21 cellular contexts compared by ENCODE assay signal in the genomic region with DNA sequence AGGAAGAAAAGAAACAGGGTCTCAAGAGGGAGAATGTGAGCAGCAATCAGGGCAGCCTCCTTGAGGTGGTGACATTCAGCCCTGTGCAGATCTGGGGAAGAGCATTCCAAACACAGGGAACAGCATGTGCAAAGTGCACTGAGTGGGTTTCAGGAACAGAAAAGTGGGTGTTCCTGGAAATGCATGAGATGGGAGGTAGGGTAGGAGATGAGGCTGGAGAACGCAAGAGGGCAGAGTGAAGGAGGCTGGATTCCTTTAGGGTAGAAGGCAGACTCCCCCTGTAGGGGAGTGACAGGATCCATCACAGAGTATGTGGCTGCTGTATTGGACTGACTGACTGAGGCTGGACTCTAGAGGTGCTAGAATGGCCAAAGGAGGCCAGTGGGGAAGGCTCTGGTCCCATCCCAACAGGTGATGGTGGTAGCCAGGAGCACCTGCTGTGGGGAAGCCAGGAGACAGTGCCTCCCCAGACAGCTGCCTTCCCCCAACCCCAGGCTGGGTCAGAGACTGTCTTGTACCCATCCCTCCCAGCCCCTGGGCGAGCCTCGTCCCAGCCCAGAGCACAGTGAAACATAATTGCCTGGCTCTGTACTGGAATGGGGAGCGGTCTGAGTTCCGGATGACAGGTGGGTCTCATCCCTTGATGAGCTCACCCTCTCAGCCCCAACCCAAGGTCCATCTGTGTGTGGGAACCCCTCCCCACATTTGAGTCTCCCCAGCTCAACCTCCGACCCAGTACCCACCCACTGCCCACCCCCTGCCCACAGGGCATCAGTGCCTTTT.
DNase-seq lines count a peak whose midpoint lies in the region; ATAC-seq, FAIRE-seq and TF ChIP-seq lines count a peak whose summit lies in the region.
"Had no signal": no experiment of that assay in that cellular context is flagged by ENCODE, and none has a peak within 500 bp of the region (broad histone marks: within the 10 kb centered on the region; RNA-seq: fewer than 3 reads in every experiment).

No MANE protein-coding gene starts in this region.

- H3K4ac ChIP-seq in mesendoderm (ENCODE audit: low read depth, low read length): no peak overlapping the region

- no peak overlapping the region for H3K27ac Mint-ChIP-seq in activated CD8-positive, alpha-beta memory T cell treated with anti-CD3 and anti-CD28 coated beads, Interleukin-2, amount 10 ng/mL, durations not matched to agents 7 days and 5 days
- H3K27ac Mint-ChIP-seq: T-helper 2 cell treated with Interferon-gamma antibody and Interleukin-4, amounts not matched to agents 5 μg/mL and 100 μg/mL, for 36 hours had no signal

- no peak overlapping the region for H3K18ac ChIP-seq in mesendoderm (ENCODE audit: low read length)

- H3K27me3 ChIP-seq in BE2C (peaks cover 97% of the 10 kb centered on the region), bronchial epithelial cell (ENCODE audit: control insufficient read depth, insufficient read depth, low read length) (peaks cover 5% of the 10 kb centered on the region), mesendoderm (ENCODE audit: insufficient read depth, low read length, poor library complexity) (no peaks in the 10 kb centered on the region), suprapubic skin (peaks cover 16% of the 10 kb centered on the region)
- H3K27me3 ChIP-seq: brain microvascular endothelial cell, thyroid gland had no signal

- TF ChIP-seq CTCF in BE2C (IDR thresholded peaks at IDR 0.05; ENCODE audit: low read depth, low read length): 0 out of 2 replicates have a peak, but pooled peaks have one; percentile 10
- TF ChIP-seq CTCF in bronchial epithelial cell (IDR thresholded peaks at IDR 0.05; ENCODE audit: insufficient read depth, low read length, severe bottlenecking): no peak
- no peak for TF ChIP-seq CTCF in suprapubic skin (IDR thresholded peaks at IDR 0.05)

- no peaks in the 10 kb centered on the region for H3K27me3 Mint-ChIP-seq in activated CD8-positive, alpha-beta memory T cell treated with anti-CD3 and anti-CD28 coated beads, Interleukin-2, amount 10 ng/mL, durations not matched to agents 7 days and 5 days

- H2BK120ac ChIP-seq in mesendoderm (ENCODE audit: low read depth, low read length): no peak overlapping the region

- no peaks in the 10 kb centered on the region for H3K79me2 ChIP-seq in mesendoderm (ENCODE audit: control insufficient read depth, insufficient read depth, low read length)

- H3K4me3 ChIP-seq in BE2C (ENCODE audit: low read depth, low read length): no peak overlapping the region
- no peak overlapping the region for H3K4me3 ChIP-seq in bronchial epithelial cell (ENCODE audit: low read depth, low read length)
- no peak overlapping the region for H3K4me3 ChIP-seq in mesendoderm (ENCODE audit: low read length)
- no peak overlapping the region for H3K4me3 ChIP-seq in suprapubic skin
- H3K4me3 ChIP-seq: thyroid gland had no signal

- no peak overlapping the region for H3K4me2 ChIP-seq in mesendoderm (ENCODE audit: low read length)

- H4K5ac ChIP-seq in mesendoderm (ENCODE audit: low read length): no peak overlapping the region

- H3K56ac ChIP-seq in mesendoderm (ENCODE audit: low read length): no peak overlapping the region

- H3K9me3 Mint-ChIP-seq in activated CD8-positive, alpha-beta memory T cell treated with anti-CD3 and anti-CD28 coated beads, Interleukin-2, amount 10 ng/mL, durations not matched to agents 7 days and 5 days (ENCODE audit: low read depth): no peaks in the 10 kb centered on the region
- H3K9me3 Mint-ChIP-seq: activated T-cell treated with anti-CD3 and anti-CD28 coated beads, Interleukin-2, amount 50 U/mL, for 4 hours; neural crest cell; T-helper 2 cell treated with Interferon-gamma antibody and Interleukin-4, amounts not matched to agents 5 μg/mL and 100 μg/mL, for 36 hours had no signal

- no peak overlapping the region for H3K27ac ChIP-seq in mesendoderm (ENCODE audit: low read depth, low read length)
- no peak overlapping the region for H3K27ac ChIP-seq in suprapubic skin
- H3K27ac ChIP-seq: brain microvascular endothelial cell, KMS-11, thyroid gland had no signal

- no peak overlapping the region for H2BK15ac ChIP-seq in mesendoderm (replicated peaks; ENCODE audit: low read depth)

- no peak overlapping the region for H2BK5ac ChIP-seq in mesendoderm (ENCODE audit: low read length)

- H3K79me1 ChIP-seq in mesendoderm (ENCODE audit: low read length): no peaks in the 10 kb centered on the region

- H3K9me3 ChIP-seq in BE2C: no peaks in the 10 kb centered on the region; the same call in 1 of the 2 replicates
- no peaks in the 10 kb centered on the region for H3K9me3 ChIP-seq in suprapubic skin
- H3K9me3 ChIP-seq: thyroid gland had no signal

- H3K4me1 ChIP-seq in BE2C (peaks cover 6% of the 10 kb centered on the region), mesendoderm (ENCODE audit: control insufficient read depth, low read depth, low read length) (no peaks in the 10 kb centered on the region), suprapubic skin (peaks cover 28% of the 10 kb centered on the region)

- H4K8ac ChIP-seq in mesendoderm (ENCODE audit: low read depth, low read length): no peak overlapping the region

- H3K9ac ChIP-seq in mesendoderm (ENCODE audit: low read length): no peak overlapping the region
- H3K9ac ChIP-seq: KMS-11 had no signal

- H3K4me3 Mint-ChIP-seq in activated CD8-positive, alpha-beta memory T cell treated with anti-CD3 and anti-CD28 coated beads, Interleukin-2, amount 10 ng/mL, durations not matched to agents 7 days and 5 days: no peak overlapping the region
- H3K4me3 Mint-ChIP-seq: activated T-cell treated with anti-CD3 and anti-CD28 coated beads, Interleukin-2, amount 50 U/mL, for 4 hours; neural crest cell; T-helper 2 cell treated with Interferon-gamma antibody and Interleukin-4, amounts not matched to agents 5 μg/mL and 100 μg/mL, for 36 hours had no signal

- no CpG with 5 or more reads among the region's 6 CpGs for WGBS in mesendoderm (ENCODE audit: extremely low coverage, insufficient coverage, low lambda C conversion rate)
- WGBS in suprapubic skin: 78% methylated on average over 6 of the region's 6 CpGs

- no peak for TF ChIP-seq POLR2A in suprapubic skin (IDR thresholded peaks at IDR 0.05)

- CTCF ChIA-PET in activated CD8-positive, alpha-beta memory T cell treated with anti-CD3 and anti-CD28 coated beads, Interleukin-2, amount 10 ng/mL, durations not matched to agents 7 days and 5 days (lab: Charles Lee): no interaction called here

- DNase-seq in BE2C (no peak), HT1080 (ENCODE audit: low read depth) (peak; percentile 10), bronchial epithelial cell (ENCODE audit: low read depth) (no peak), mesendoderm (peak; percentile 67), suprapubic skin (ENCODE audit: low spot score in 2 of 2) (no peak), NCI-H69 (lab: John Stamatoyannopoulos, UW) (no peak), NCI-H524 treated with DMSO at 0.1 percent for 48 hours (lab: John Stamatoyannopoulos, UW) (no peak)
- no peak for DNase-seq in activated CD8-positive, alpha-beta memory T cell treated with anti-CD3 and anti-CD28 coated beads, Interleukin-2, amount 10 ng/mL, durations not matched to agents 7 days and 5 days
- DNase-seq: activated CD4-positive, alpha-beta T cell treated with anti-CD3 and anti-CD28 coated beads for 48 hours; activated T-cell treated with anti-CD3 and anti-CD28 coated beads, Interleukin-2, amount 50 U/mL, for 4 hours; brain microvascular endothelial cell; effector CD4-positive, alpha-beta T cell; NCI-H1436 treated with DMSO at 0.1 percent for 48 hours; NCI-H2107; Right ventricle myocardium superior; stimulated activated naive CD8-positive, alpha-beta T cell treated with anti-CD3 and anti-CD28 coated beads, Interleukin-15, Interleukin-2, amounts not matched to agents 100 U/mL and 50 U/mL, for 24 hours; thyroid gland had no signal

- H2AK5ac ChIP-seq in mesendoderm (ENCODE audit: low read length): no peak overlapping the region

- ATAC-seq in activated CD8-positive, alpha-beta memory T cell treated with anti-CD3 and anti-CD28 coated beads, Interleukin-2, amount 10 ng/mL, durations not matched to agents 7 days and 5 days: no peak
- ATAC-seq: activated T-cell treated with anti-CD3 and anti-CD28 coated beads, Interleukin-2, amount 50 U/mL, for 4 hours; stimulated activated naive CD8-positive, alpha-beta T cell treated with anti-CD3 and anti-CD28 coated beads, Interleukin-15, Interleukin-2, amounts not matched to agents 100 U/mL and 50 U/mL, for 24 hours had no signal

- no peaks in the 10 kb centered on the region for H3K4me1 Mint-ChIP-seq in activated CD8-positive, alpha-beta memory T cell treated with anti-CD3 and anti-CD28 coated beads, Interleukin-2, amount 10 ng/mL, durations not matched to agents 7 days and 5 days

- peak; percentile 52 for FAIRE-seq in bronchial epithelial cell (lab: Jason Lieb, UNC)
- FAIRE-seq: A204.1 had no signal

- H3K36me3 ChIP-seq in BE2C: no peaks in the 10 kb centered on the region
- H3K36me3 ChIP-seq in bronchial epithelial cell (ENCODE audit: control insufficient read depth, insufficient read depth, low read length): no peaks in the 10 kb centered on the region
- H3K36me3 ChIP-seq in mesendoderm (ENCODE audit: control insufficient read depth, insufficient read depth, low read length): no peaks in the 10 kb centered on the region
- no peaks in the 10 kb centered on the region for H3K36me3 ChIP-seq in suprapubic skin
- H3K36me3 ChIP-seq: brain microvascular endothelial cell, thyroid gland had no signal

- H3K36me3 Mint-ChIP-seq in activated CD8-positive, alpha-beta memory T cell treated with anti-CD3 and anti-CD28 coated beads, Interleukin-2, amount 10 ng/mL, durations not matched to agents 7 days and 5 days: no peaks in the 10 kb centered on the region

- TF ChIP-seq EP300 in suprapubic skin (IDR thresholded peaks at IDR 0.05): no peak

- H3K23ac ChIP-seq in mesendoderm (ENCODE audit: low read length): no peak overlapping the region

Comparison
In these comparisons a context has a peak if more than half of its experiments do, and no peak if none do; other contexts are left out.
1. DNase-seq: peak in HT1080 (single experiment) and mesendoderm (single experiment); none in BE2C (single experiment), bronchial epithelial cell (single experiment), suprapubic skin (0 of 2), activated CD8-positive, alpha-beta memory T cell treated with anti-CD3 and anti-CD28 coated beads, Interleukin-2, amount 10 ng/mL, durations not matched to agents 7 days and 5 days (single experiment), NCI-H69 (single experiment) and NCI-H524 treated with DMSO at 0.1 percent for 48 hours (single experiment).